In the genomic region with DNA sequence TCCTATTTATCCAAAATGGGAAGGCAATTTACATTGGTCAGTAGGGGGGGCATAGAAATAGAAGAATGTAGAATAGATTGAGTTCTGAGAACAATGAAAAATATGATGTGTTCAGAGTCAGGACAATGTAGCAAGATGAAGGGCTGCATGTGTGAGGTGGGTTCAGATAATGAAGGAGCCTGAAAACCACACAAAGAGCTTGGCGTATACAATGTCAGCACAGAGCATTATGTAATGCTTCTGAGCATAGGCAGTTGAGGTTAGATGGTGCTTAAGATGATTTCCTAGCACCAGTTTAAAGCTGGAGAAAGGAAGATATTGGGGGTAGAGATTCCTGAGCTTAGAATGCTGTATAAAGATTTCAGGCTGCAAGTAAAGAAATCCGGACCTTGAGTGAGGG, we compare ENCODE assay signal across 22 cellular contexts.
"Had no signal": no experiment of that assay in that cellular context is flagged by ENCODE, and none has a peak within 500 bp of the region (broad histone marks: within the 10 kb centered on the region; RNA-seq: fewer than 3 reads in every experiment).

No MANE protein-coding gene starts in this region.

- ATAC-seq: Panc1, PC-3, T-cell had no signal

- H3K36me3 Mint-ChIP-seq: T-cell had no signal

- H3K4me1 Mint-ChIP-seq: T-cell had no signal

- H3K27me3 ChIP-seq: MG63 had no signal

- H3K27ac Mint-ChIP-seq: T-cell had no signal

- H3K4me3 Mint-ChIP-seq: T-cell had no signal

- H3K9me3 ChIP-seq: MG63 had no signal

- H3K4me3 ChIP-seq: MG63 had no signal

- H3K36me3 ChIP-seq: MG63 had no signal

- H3K27ac ChIP-seq: RWPE1 had no signal

- H3K9me3 Mint-ChIP-seq: T-cell had no signal

- DNase-seq: Karpas-422; KG1; MG63; NCI-H1092; NCI-H1105 treated with DMSO at 0.1 percent for 48 hours; NCI-H1417 treated with DMSO at 0.1 percent for 48 hours; NCI-H187; NCI-H2029; NCI-H2081 treated with DMSO at 0.1 percent for 48 hours; NCI-H226; NCI-H446; NCI-H510A; NCI-H524 treated with DMSO at 0.1 percent for 48 hours; NCI-H69; NCI-H774; NK-92 treated with Interleukin-12 subunit alpha and Interleukin-12 subunit beta, amount 100 ng/mL, for 24 hours; PC-3; SHP77; SW 1271; T-cell had no signal
